ENCODE assay signal across 19 cellular contexts in the genomic region with DNA sequence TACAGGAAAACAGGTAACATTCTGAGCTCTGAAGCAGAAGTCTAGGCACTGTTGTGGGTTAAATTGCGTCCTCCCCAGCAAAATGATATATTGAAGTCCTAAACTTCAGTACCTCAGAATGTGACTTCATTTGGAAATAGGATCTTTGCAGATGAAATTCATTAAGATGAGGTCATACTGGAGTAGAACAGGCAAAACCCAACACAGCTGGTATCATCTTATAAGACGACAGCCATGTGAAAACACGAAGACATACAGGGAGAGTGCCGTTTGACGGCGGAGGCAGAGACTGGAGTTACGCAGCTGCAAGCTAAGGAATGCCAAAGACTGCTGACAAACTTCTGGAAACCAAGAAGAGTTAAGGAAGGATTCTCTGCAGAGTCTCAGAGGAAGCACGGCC.
"Had no signal": no experiment of that assay in that cellular context is flagged by ENCODE, and none has a peak within 500 bp of the region (broad histone marks: within the 10 kb centered on the region; RNA-seq: fewer than 3 reads in every experiment).

No MANE protein-coding gene starts in this region.

- H3K27ac ChIP-seq: cardiac muscle cell, gastrocnemius medialis, heart left ventricle, left ventricle myocardium inferior, transverse colon had no signal

- DNase-seq: activated CD4-positive, CD25-positive, alpha-beta regulatory T cell treated with anti-CD3 and anti-CD28 coated beads, Interleukin-2, amount 50 U/mL, for 72 hours; activated CD8-positive, alpha-beta memory T cell treated with anti-CD3 and anti-CD28 coated beads for 24 hours; activated CD8-positive, alpha-beta memory T cell treated with anti-CD3 and anti-CD28 coated beads, Interleukin-2, amount 50 U/mL, for 48 hours; activated gamma-delta T cell; activated T-cell treated with anti-CD3 and anti-CD28 coated beads, Interleukin-2, amount 50 U/mL, for 48 hours; dermis blood vessel endothelial cell; effector memory CD4-positive, alpha-beta T cell; gastrocnemius medialis; heart left ventricle; kidney; left ventricle myocardium inferior; retina; T-helper 1 cell; T1000; transverse colon had no signal

- H3K36me3 Mint-ChIP-seq: activated naive CD4-positive, alpha-beta T cell treated with anti-CD3 and anti-CD28 coated beads, Interleukin-2, amount 50 U/mL, for 24 hours had no signal

- H3K27me3 ChIP-seq: cardiac muscle cell, gastrocnemius medialis, heart left ventricle, transverse colon had no signal

- H3K4me3 Mint-ChIP-seq: activated naive CD4-positive, alpha-beta T cell treated with anti-CD3 and anti-CD28 coated beads, Interleukin-2, amount 50 U/mL, for 24 hours; neural crest cell; stimulated activated naive CD8-positive, alpha-beta T cell treated with anti-CD3 and anti-CD28 coated beads, Interleukin-15, Interleukin-2, amounts not matched to agents 100 ng/mL and 50 ng/mL, for 24 hours had no signal

- H3K9me3 ChIP-seq: gastrocnemius medialis, heart left ventricle, left ventricle myocardium inferior, transverse colon had no signal

- H3K4me3 ChIP-seq: cardiac muscle cell, gastrocnemius medialis, heart left ventricle, left ventricle myocardium inferior, transverse colon had no signal

- H3K4me1 Mint-ChIP-seq: activated naive CD4-positive, alpha-beta T cell treated with anti-CD3 and anti-CD28 coated beads, Interleukin-2, amount 50 U/mL, for 24 hours had no signal

- H3K27me3 Mint-ChIP-seq: activated naive CD4-positive, alpha-beta T cell treated with anti-CD3 and anti-CD28 coated beads, Interleukin-2, amount 50 U/mL, for 24 hours; stimulated activated naive CD8-positive, alpha-beta T cell treated with anti-CD3 and anti-CD28 coated beads, Interleukin-15, Interleukin-2, amounts not matched to agents 100 ng/mL and 50 ng/mL, for 24 hours had no signal

- H3K27ac Mint-ChIP-seq: activated naive CD4-positive, alpha-beta T cell treated with anti-CD3 and anti-CD28 coated beads, Interleukin-2, amount 50 U/mL, for 24 hours; stimulated activated naive CD8-positive, alpha-beta T cell treated with anti-CD3 and anti-CD28 coated beads, Interleukin-15, Interleukin-2, amounts not matched to agents 100 ng/mL and 50 ng/mL, for 24 hours had no signal

- ATAC-seq: gastrocnemius medialis, heart left ventricle had no signal

- H3K9me3 Mint-ChIP-seq: activated naive CD4-positive, alpha-beta T cell treated with anti-CD3 and anti-CD28 coated beads, Interleukin-2, amount 50 U/mL, for 24 hours; neural crest cell; stimulated activated naive CD8-positive, alpha-beta T cell treated with anti-CD3 and anti-CD28 coated beads, Interleukin-15, Interleukin-2, amounts not matched to agents 100 ng/mL and 50 ng/mL, for 24 hours had no signal
